In the genomic region with DNA sequence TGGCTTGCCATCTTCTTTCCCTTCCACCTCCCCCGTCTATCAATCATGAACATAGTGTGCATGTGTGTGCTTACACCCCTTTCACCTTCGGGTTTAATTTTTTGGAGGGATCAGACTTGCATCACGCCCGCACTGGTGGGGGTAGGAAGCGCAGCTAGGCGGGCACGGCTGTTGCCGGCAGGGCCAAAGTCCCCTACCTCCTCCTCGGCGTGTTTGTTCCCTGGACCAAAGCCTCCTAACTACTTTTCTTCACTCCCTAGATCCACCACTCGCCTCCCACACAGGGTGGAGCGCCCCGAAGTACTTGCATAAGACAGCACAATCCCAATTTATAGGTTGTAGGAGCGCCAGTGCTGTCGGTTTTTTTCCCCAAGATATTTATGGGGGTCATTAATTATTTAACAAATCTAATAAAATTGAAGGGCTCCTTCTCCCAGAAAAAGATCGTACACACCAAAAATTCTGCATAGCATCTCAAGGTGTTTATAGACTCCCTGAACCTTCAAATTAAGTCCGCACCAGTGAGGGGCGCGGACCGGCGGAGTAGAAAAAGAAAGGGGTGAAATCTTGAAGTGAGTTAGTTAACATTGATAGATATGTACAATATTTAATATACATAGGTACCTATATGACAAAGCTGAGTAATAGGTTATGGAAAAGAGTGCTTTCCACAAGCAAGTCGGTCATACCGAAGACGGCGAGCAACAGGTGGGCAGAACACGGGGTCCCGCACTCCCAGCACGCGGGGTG, we compare ENCODE assay signal across 1 cellular context.
TF ChIP-seq lines count a peak whose summit lies in the region.

No MANE protein-coding gene starts in this region.

TF ChIP-seq in A549, 52 proteins besides CTCF, POLR2A, EP300 and RAD21 (continued from another document):
- TF ChIP-seq, protein P1, sequence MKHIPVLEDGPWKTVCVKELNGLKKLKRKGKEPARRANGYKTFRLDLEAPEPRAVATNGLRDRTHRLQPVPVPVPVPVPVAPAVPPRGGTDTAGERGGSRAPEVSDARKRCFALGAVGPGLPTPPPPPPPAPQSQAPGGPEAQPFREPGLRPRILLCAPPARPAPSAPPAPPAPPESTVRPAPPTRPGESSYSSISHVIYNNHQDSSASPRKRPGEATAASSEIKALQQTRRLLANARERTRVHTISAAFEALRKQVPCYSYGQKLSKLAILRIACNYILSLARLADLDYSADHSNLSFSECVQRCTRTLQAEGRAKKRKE (CRISPR knock-in tag; IDR thresholded peaks at IDR 0.05; ENCODE audit: low read depth) = no peak
- no peak for TF ChIP-seq FOSL2 (IDR thresholded peaks at IDR 0.05)
- no peak for TF ChIP-seq FOSL2 (CRISPR knock-in tag; IDR thresholded peaks at IDR 0.05)
- TF ChIP-seq, protein P2, sequence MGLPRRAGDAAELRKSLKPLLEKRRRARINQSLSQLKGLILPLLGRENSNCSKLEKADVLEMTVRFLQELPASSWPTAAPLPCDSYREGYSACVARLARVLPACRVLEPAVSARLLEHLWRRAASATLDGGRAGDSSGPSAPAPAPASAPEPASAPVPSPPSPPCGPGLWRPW (IDR thresholded peaks at IDR 0.05) = no peak
- TF ChIP-seq, protein P3, sequence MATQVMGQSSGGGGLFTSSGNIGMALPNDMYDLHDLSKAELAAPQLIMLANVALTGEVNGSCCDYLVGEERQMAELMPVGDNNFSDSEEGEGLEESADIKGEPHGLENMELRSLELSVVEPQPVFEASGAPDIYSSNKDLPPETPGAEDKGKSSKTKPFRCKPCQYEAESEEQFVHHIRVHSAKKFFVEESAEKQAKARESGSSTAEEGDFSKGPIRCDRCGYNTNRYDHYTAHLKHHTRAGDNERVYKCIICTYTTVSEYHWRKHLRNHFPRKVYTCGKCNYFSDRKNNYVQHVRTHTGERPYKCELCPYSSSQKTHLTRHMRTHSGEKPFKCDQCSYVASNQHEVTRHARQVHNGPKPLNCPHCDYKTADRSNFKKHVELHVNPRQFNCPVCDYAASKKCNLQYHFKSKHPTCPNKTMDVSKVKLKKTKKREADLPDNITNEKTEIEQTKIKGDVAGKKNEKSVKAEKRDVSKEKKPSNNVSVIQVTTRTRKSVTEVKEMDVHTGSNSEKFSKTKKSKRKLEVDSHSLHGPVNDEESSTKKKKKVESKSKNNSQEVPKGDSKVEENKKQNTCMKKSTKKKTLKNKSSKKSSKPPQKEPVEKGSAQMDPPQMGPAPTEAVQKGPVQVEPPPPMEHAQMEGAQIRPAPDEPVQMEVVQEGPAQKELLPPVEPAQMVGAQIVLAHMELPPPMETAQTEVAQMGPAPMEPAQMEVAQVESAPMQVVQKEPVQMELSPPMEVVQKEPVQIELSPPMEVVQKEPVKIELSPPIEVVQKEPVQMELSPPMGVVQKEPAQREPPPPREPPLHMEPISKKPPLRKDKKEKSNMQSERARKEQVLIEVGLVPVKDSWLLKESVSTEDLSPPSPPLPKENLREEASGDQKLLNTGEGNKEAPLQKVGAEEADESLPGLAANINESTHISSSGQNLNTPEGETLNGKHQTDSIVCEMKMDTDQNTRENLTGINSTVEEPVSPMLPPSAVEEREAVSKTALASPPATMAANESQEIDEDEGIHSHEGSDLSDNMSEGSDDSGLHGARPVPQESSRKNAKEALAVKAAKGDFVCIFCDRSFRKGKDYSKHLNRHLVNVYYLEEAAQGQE (IDR thresholded peaks at IDR 0.05) = no peak
